ENCODE assay signal across 8 cellular contexts in genomic region chr5:78647838-78648358, GRCh38. TPM values are rescaled to one million over a fixed set of nuclear protein-coding genes. Genes with fewer than 3 reads are reported as not detected.
DNase-seq lines count a peak whose midpoint lies in the region; ATAC-seq and TF ChIP-seq lines count a peak whose summit lies in the region.

No MANE protein-coding gene starts in this region.

- no peak for DNase-seq in activated naive CD4-positive, alpha-beta T cell treated with anti-CD3 and anti-CD28 coated beads, Interleukin-2, amount 10 ng/mL, durations not matched to agents 7 days and 5 days
- no peak for DNase-seq in activated naive CD4-positive, alpha-beta T cell treated with anti-CD3 and anti-CD28 coated beads, Interleukin-2, amount 50 U/mL, for 16 hours
- DNase-seq in NCI-H526 (lab: John Stamatoyannopoulos, UW) (peak; percentile 32 to 79), cardiac fibroblast (ENCODE audit: low read depth in 2 of 2) (peak in 1 of 2 donors; percentile 68), left colon (peak in 1 of 2 donors; percentile 66), NCI-H2029 treated with DMSO at 0.1 percent for 48 hours (lab: John Stamatoyannopoulos, UW) (no peak)

- peak overlapping the region; percentile 81 to 96 for H3K4me3 ChIP-seq in cardiac fibroblast (replicated peaks in 1 of 2; ENCODE audit: low read depth in 2 of 2, low read length in 2 of 2)

- H3K4me1 Mint-ChIP-seq in activated naive CD4-positive, alpha-beta T cell treated with anti-CD3 and anti-CD28 coated beads, Interleukin-2, amount 10 ng/mL, durations not matched to agents 7 days and 5 days: peaks cover 14% of the 10 kb centered on the region
- H3K4me1 Mint-ChIP-seq in stimulated activated memory B cell treated with anti-CD40 and anti-IgM and Interleukin-4, amounts not matched to agents 10 μg/mL and 1 μg/mL and 100 μg/mL, for 72 hours: peaks cover 35% of the 10 kb centered on the region

- no peak overlapping the region for H3K27ac Mint-ChIP-seq in activated naive CD4-positive, alpha-beta T cell treated with anti-CD3 and anti-CD28 coated beads, Interleukin-2, amount 10 ng/mL, durations not matched to agents 7 days and 5 days
- H3K27ac Mint-ChIP-seq in stimulated activated memory B cell treated with anti-CD40 and anti-IgM and Interleukin-4, amounts not matched to agents 10 μg/mL and 1 μg/mL and 100 μg/mL, for 72 hours: peak overlapping the region; percentile 76

- intact Hi-C loops in left colon (cut with DNase I, micrococcal nuclease): no loop called here

- no peak for TF ChIP-seq CTCF in cardiac fibroblast (IDR thresholded peaks at IDR 0.05; ENCODE audit: low read depth, low read length)

- peak overlapping the region; percentile 49 for H3K4me3 Mint-ChIP-seq in activated naive CD4-positive, alpha-beta T cell treated with anti-CD3 and anti-CD28 coated beads, Interleukin-2, amount 10 ng/mL, durations not matched to agents 7 days and 5 days
- peak overlapping the region; percentile 80 for H3K4me3 Mint-ChIP-seq in stimulated activated memory B cell treated with anti-CD40 and anti-IgM and Interleukin-4, amounts not matched to agents 10 μg/mL and 1 μg/mL and 100 μg/mL, for 72 hours

- CTCF ChIA-PET in activated naive CD4-positive, alpha-beta T cell treated with anti-CD3 and anti-CD28 coated beads, Interleukin-2, amount 10 ng/mL, durations not matched to agents 7 days and 5 days (lab: Charles Lee): interaction anchor here (0.9 kb wide), 1 partner anchor 15 kb away, joined by 3 read pairs; no protein-coding TSS in a partner anchor

- peak; percentile 33 for ATAC-seq in HG02798 (IDR thresholded peaks at IDR 0.05; ENCODE audit: poor library complexity, unreplicated experiment)
- peak; percentile 52 for ATAC-seq in left colon
- ATAC-seq in stimulated activated memory B cell treated with anti-CD40 and anti-IgM and Interleukin-4, amounts not matched to agents 10 μg/mL and 1 μg/mL and 100 μg/mL, for 72 hours: peak; percentile 40

- peaks cover 75% of the 10 kb centered on the region for H3K27me3 Mint-ChIP-seq in activated naive CD4-positive, alpha-beta T cell treated with anti-CD3 and anti-CD28 coated beads, Interleukin-2, amount 10 ng/mL, durations not matched to agents 7 days and 5 days
- no peaks in the 10 kb centered on the region for H3K27me3 Mint-ChIP-seq in stimulated activated memory B cell treated with anti-CD40 and anti-IgM and Interleukin-4, amounts not matched to agents 10 μg/mL and 1 μg/mL and 100 μg/mL, for 72 hours

- no peaks in the 10 kb centered on the region for H3K9me3 Mint-ChIP-seq in activated naive CD4-positive, alpha-beta T cell treated with anti-CD3 and anti-CD28 coated beads, Interleukin-2, amount 10 ng/mL, durations not matched to agents 7 days and 5 days
- no peaks in the 10 kb centered on the region for H3K9me3 Mint-ChIP-seq in stimulated activated memory B cell treated with anti-CD40 and anti-IgM and Interleukin-4, amounts not matched to agents 10 μg/mL and 1 μg/mL and 100 μg/mL, for 72 hours

- H3K36me3 Mint-ChIP-seq in activated naive CD4-positive, alpha-beta T cell treated with anti-CD3 and anti-CD28 coated beads, Interleukin-2, amount 10 ng/mL, durations not matched to agents 7 days and 5 days: no peaks in the 10 kb centered on the region
- H3K36me3 Mint-ChIP-seq in stimulated activated memory B cell treated with anti-CD40 and anti-IgM and Interleukin-4, amounts not matched to agents 10 μg/mL and 1 μg/mL and 100 μg/mL, for 72 hours: peaks cover 10% of the 10 kb centered on the region

RNA-seq across cellular contexts. Expression of gene LHFPL2, which starts 0.7 kb away (rescaled TPM):
- total RNA-seq in left colon: 10 to 100 TPM; 46.5 to 59.1 TPM

Comparison
In these comparisons a context has a peak if more than half of its experiments do, and no peak if none do; other contexts are left out.
1. DNase-seq: peak in NCI-H526 (2 of 2); none in activated naive CD4-positive, alpha-beta T cell treated with anti-CD3 and anti-CD28 coated beads, Interleukin-2, amount 10 ng/mL, durations not matched to agents 7 days and 5 days (single experiment), activated naive CD4-positive, alpha-beta T cell treated with anti-CD3 and anti-CD28 coated beads, Interleukin-2, amount 50 U/mL, for 16 hours (single experiment) and NCI-H2029 treated with DMSO at 0.1 percent for 48 hours (single experiment).
2. Peak in every context shown above with its lines, with median percentiles within 50 percentile points of each other: ATAC-seq.